In the genomic region with DNA sequence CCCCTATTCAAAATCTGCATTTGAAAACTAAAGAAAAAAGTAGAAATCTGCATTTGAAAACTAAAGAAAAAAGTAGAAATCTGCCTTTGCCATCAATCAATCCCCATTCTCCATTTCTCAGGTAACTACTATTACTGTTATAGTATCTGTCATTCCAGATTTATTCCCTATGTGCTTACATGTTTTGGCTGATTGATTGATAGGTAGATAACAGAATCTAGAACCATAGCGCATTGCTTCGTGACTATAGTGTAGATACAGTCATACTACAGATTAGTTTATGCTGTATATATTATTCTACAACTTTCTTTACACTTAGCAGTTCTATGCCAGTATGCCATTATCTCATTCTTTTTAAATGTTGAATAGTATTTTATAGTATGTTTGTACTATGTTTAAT, we compare ENCODE assay signal across 2 cellular contexts.
TF ChIP-seq lines count a peak whose summit lies in the region.

No MANE protein-coding gene starts in this region.

TF ChIP-seq in IMR-90, 13 proteins besides CTCF, POLR2A, EP300 and RAD21:
- TF ChIP-seq MAZ (IDR thresholded peaks at IDR 0.05; ENCODE audit: borderline replicate concordance, low read depth, low read length): no peak
- TF ChIP-seq, protein P1, sequence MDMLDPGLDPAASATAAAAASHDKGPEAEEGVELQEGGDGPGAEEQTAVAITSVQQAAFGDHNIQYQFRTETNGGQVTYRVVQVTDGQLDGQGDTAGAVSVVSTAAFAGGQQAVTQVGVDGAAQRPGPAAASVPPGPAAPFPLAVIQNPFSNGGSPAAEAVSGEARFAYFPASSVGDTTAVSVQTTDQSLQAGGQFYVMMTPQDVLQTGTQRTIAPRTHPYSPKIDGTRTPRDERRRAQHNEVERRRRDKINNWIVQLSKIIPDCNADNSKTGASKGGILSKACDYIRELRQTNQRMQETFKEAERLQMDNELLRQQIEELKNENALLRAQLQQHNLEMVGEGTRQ (IDR thresholded peaks at IDR 0.05; ENCODE audit: low read depth, low read length): no peak
- TF ChIP-seq NFE2L2 (IDR thresholded peaks at IDR 0.05; ENCODE audit: low read depth, low read length): no peak
- no peak for TF ChIP-seq MAFK (IDR thresholded peaks at IDR 0.05; ENCODE audit: low read depth, low read length)
- TF ChIP-seq FOS (IDR thresholded peaks at IDR 0.05; ENCODE audit: low read depth, low read length): no peak
- TF ChIP-seq MXI1 (IDR thresholded peaks at IDR 0.05; ENCODE audit: borderline replicate concordance, low read depth, low read length): no peak
- TF ChIP-seq BHLHE40 (IDR thresholded peaks at IDR 0.05; ENCODE audit: low read depth, low read length): no peak
- TF ChIP-seq, protein P2, sequence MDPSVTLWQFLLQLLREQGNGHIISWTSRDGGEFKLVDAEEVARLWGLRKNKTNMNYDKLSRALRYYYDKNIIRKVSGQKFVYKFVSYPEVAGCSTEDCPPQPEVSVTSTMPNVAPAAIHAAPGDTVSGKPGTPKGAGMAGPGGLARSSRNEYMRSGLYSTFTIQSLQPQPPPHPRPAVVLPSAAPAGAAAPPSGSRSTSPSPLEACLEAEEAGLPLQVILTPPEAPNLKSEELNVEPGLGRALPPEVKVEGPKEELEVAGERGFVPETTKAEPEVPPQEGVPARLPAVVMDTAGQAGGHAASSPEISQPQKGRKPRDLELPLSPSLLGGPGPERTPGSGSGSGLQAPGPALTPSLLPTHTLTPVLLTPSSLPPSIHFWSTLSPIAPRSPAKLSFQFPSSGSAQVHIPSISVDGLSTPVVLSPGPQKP (IDR thresholded peaks at IDR 0.05; ENCODE audit: borderline replicate concordance, low read depth, low read length): no peak
- TF ChIP-seq CHD1 (IDR thresholded peaks at IDR 0.05; ENCODE audit: low read depth, low read length): no peak
- no peak for TF ChIP-seq RFX5 (IDR thresholded peaks at IDR 0.05; ENCODE audit: low read depth, low read length)
- no peak for TF ChIP-seq SMC3 (IDR thresholded peaks at IDR 0.05; ENCODE audit: low read depth, low read length)
- no peak for TF ChIP-seq RCOR1 (IDR thresholded peaks at IDR 0.05; ENCODE audit: insufficient replicate concordance, low read length)

TF ChIP-seq in neural cell, 6 proteins besides CTCF, POLR2A, EP300 and RAD21:
- TF ChIP-seq POLR2AphosphoS5 (IDR thresholded peaks at IDR 0.05) (peak; percentile 31), SMC3 (conservative IDR thresholded peaks at IDR 0.05; ENCODE audit: poor library complexity) (no peak)
